Comparison of ENCODE assay signal across 1 cellular context in the genomic region with DNA sequence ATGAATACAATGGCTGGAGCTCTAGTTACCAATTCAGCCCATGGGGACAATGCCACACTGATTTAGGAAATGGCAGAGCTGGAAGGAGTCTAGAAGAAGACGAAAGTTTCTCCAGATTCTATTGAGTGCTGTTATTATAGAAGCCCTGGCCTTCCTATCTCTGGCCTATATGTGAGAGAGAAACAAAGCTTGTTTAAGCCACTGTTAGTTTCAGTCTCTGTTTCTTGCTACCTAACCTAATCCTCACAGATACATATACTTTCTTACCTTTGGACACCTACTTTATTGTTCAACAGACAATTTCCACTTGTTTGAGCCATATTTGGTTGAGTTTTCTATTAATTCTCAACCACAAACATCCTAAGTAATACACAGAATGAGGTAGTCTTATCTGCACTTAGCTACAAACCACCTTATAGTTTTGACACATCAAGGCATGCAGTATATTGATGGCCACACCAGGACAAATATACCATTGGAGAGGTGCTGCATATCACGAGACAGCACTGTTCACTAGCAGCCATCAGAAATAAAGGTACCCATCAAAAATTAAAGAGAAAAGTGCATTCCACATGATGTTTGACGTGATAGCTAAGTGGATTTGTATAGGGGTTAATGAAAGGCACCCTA.
TF ChIP-seq lines count a peak whose summit lies in the region.

No MANE protein-coding gene starts in this region.

TF ChIP-seq in GM23338, 12 proteins besides CTCF, POLR2A, EP300 and RAD21 (continued from another document):
- TF ChIP-seq, protein P1, sequence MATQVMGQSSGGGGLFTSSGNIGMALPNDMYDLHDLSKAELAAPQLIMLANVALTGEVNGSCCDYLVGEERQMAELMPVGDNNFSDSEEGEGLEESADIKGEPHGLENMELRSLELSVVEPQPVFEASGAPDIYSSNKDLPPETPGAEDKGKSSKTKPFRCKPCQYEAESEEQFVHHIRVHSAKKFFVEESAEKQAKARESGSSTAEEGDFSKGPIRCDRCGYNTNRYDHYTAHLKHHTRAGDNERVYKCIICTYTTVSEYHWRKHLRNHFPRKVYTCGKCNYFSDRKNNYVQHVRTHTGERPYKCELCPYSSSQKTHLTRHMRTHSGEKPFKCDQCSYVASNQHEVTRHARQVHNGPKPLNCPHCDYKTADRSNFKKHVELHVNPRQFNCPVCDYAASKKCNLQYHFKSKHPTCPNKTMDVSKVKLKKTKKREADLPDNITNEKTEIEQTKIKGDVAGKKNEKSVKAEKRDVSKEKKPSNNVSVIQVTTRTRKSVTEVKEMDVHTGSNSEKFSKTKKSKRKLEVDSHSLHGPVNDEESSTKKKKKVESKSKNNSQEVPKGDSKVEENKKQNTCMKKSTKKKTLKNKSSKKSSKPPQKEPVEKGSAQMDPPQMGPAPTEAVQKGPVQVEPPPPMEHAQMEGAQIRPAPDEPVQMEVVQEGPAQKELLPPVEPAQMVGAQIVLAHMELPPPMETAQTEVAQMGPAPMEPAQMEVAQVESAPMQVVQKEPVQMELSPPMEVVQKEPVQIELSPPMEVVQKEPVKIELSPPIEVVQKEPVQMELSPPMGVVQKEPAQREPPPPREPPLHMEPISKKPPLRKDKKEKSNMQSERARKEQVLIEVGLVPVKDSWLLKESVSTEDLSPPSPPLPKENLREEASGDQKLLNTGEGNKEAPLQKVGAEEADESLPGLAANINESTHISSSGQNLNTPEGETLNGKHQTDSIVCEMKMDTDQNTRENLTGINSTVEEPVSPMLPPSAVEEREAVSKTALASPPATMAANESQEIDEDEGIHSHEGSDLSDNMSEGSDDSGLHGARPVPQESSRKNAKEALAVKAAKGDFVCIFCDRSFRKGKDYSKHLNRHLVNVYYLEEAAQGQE (IDR thresholded peaks at IDR 0.05; ENCODE audit: unreplicated experiment): no peak
- TF ChIP-seq JUNB (IDR thresholded peaks at IDR 0.05; ENCODE audit: unreplicated experiment): no peak
- TF ChIP-seq POLR2AphosphoS5 (IDR thresholded peaks at IDR 0.05; ENCODE audit: low read depth): no peak
- TF ChIP-seq STAT1 (IDR thresholded peaks at IDR 0.05; ENCODE audit: unreplicated experiment): no peak
- TF ChIP-seq CREB1 (CRISPR knock-in tag; IDR thresholded peaks at IDR 0.05; ENCODE audit: low read depth): no peak
- TF ChIP-seq EZH2 (IDR thresholded peaks at IDR 0.05; ENCODE audit: low read depth, unreplicated experiment): no peak
- TF ChIP-seq, protein P2, sequence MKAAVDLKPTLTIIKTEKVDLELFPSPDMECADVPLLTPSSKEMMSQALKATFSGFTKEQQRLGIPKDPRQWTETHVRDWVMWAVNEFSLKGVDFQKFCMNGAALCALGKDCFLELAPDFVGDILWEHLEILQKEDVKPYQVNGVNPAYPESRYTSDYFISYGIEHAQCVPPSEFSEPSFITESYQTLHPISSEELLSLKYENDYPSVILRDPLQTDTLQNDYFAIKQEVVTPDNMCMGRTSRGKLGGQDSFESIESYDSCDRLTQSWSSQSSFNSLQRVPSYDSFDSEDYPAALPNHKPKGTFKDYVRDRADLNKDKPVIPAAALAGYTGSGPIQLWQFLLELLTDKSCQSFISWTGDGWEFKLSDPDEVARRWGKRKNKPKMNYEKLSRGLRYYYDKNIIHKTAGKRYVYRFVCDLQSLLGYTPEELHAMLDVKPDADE (IDR thresholded peaks at IDR 0.05): no peak
- TF ChIP-seq EZH2phosphoT487 (IDR thresholded peaks at IDR 0.05; ENCODE audit: unreplicated experiment): no peak
TF ChIP-seq in GM23338: peak in this region for 0.
